8 cellular contexts compared by ENCODE assay signal in genomic region chr14:50860478-50861086, GRCh38. TPM values are rescaled to one million over a fixed set of nuclear protein-coding genes. Genes with fewer than 3 reads are reported as not detected.
DNase-seq lines count a peak whose midpoint lies in the region; ATAC-seq and TF ChIP-seq lines count a peak whose summit lies in the region.

No MANE protein-coding gene starts in this region.

- H3K27ac ChIP-seq in layer of hippocampus (ENCODE audit: low read depth, low read length), result peak overlapping the region; percentile 79

- TF ChIP-seq CTCF in choroid plexus epithelial cell (conservative IDR thresholded peaks at IDR 0.05; ENCODE audit: low read depth, low read length), result peak; percentile 78

- DNase-seq in Caki2 (ENCODE audit: low read depth), result peak; percentile 50
- DNase-seq in NCI-H345 treated with DMSO at 0.1 percent for 48 hours (lab: John Stamatoyannopoulos, UW; ENCODE audit: unreplicated experiment), result peak; percentile 72
- DNase-seq in activated CD4-positive, alpha-beta T cell treated with anti-CD3 and anti-CD28 coated beads for 1 hour, result peak; percentile 78
- peak; percentile 89 for DNase-seq in choroid plexus epithelial cell (ENCODE audit: low read depth)
- DNase-seq in stimulated activated CD4-positive, alpha-beta T cell treated with anti-CD3 and anti-CD28 coated beads, Interleukin-1b, Interleukin-23, amount 100 ng/mL, for 1 hour (ENCODE audit: low read depth in 2 of 2), result peak; percentile 76 to 88

- ATAC-seq in HG02973 (IDR thresholded peaks at IDR 0.05; ENCODE audit: unreplicated experiment) (peak; percentile 56), GM21576 (IDR thresholded peaks at IDR 0.05; ENCODE audit: unreplicated experiment) (no peak)

- peak overlapping the region; percentile 60 for H3K4me3 ChIP-seq in choroid plexus epithelial cell (ENCODE audit: low read depth, low read length)

- no peaks in the 10 kb centered on the region for H3K27me3 ChIP-seq in layer of hippocampus (ENCODE audit: control insufficient read depth, insufficient read depth, low read length)

- in situ Hi-C loops in Caki2 (cut with HindIII; ENCODE audit: low pct_unique_long_range_greater_than_20kb, low sequenced_read_pairs), result no loop called here

RNA-seq across cellular contexts. Expression of gene ABHD12B, which starts 11.3 kb away (rescaled TPM):
- not detected in 2 replicates for total RNA-seq in Caki2 (2014; rRNA removed; shearing (Covaris generic); ENCODE audit: low replicate concordance)

RNA-seq across cellular contexts. Expression of gene NIN, which starts 29.6 kb away (rescaled TPM):
- 7.0 and 11.0 TPM in 2 replicates for total RNA-seq in Caki2 (2014; rRNA removed; shearing (Covaris generic); ENCODE audit: low replicate concordance)
